In the genomic region with DNA sequence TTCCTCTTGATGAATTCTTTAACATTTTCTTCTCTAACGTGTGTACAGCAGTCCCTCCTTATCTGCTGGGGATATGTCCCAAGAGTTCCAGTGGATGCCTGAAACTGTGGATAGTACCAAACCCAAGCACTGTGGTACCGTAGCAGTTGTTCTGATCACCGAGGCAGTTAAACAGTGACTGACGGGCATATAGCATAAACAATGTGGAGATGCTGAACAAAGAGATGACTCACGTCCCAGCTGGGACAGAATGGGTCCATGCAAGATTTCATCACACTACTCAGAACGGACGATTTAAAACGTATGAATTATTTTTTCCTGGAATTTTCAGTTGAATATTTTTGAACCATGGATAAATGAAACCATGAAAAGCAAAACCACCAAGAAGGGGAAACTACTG, we compare ENCODE assay signal across 11 cellular contexts. TPM values are rescaled to one million over a fixed set of nuclear protein-coding genes. Genes with fewer than 3 reads are reported as not detected.
DNase-seq lines count a peak whose midpoint lies in the region; ATAC-seq and TF ChIP-seq lines count a peak whose summit lies in the region.
"Had no signal": no experiment of that assay in that cellular context is flagged by ENCODE, and none has a peak within 500 bp of the region (broad histone marks: within the 10 kb centered on the region; RNA-seq: fewer than 3 reads in every experiment).

No MANE protein-coding gene starts in this region.

- no peaks in the 10 kb centered on the region for H3K79me2 ChIP-seq in OCI-LY1 (ENCODE audit: insufficient read depth, low read length)
- H3K79me2 ChIP-seq: hepatocyte had no signal

- no peaks in the 10 kb centered on the region for H3K36me3 ChIP-seq in BLaER1 treated with 17β-estradiol and CSF1 and Interleukin-3, amounts not matched to agents 10 nM and 100 nM
- H3K36me3 ChIP-seq in OCI-LY1 (ENCODE audit: insufficient read depth, low read length) = no peaks in the 10 kb centered on the region
- H3K36me3 ChIP-seq: cardiac muscle cell had no signal

- H3K9ac ChIP-seq in BLaER1 treated with 17β-estradiol and CSF1 and Interleukin-3, amounts not matched to agents 10 nM and 100 nM = peak overlapping the region in 2 of 11 experiments; percentile 22 to 29; a peak in 2 of 22 replicates
- peak overlapping the region; percentile 83 for H3K9ac ChIP-seq in OCI-LY1 (ENCODE audit: low read length)

- peaks cover 17 to 94% (median 84%) of the 10 kb centered on the region in 10 experiments for H3K4me1 ChIP-seq in BLaER1 treated with 17β-estradiol and CSF1 and Interleukin-3, amounts not matched to agents 10 nM and 100 nM
- peaks cover 95% of the 10 kb centered on the region for H3K4me1 ChIP-seq in OCI-LY1 (ENCODE audit: insufficient read depth, low read length, severe bottlenecking)

- no peaks in the 10 kb centered on the region for H3K9me3 ChIP-seq in BLaER1 treated with 17β-estradiol and CSF1 and Interleukin-3, amounts not matched to agents 10 nM and 100 nM (replicated peaks in 1 of 11)
- H3K9me3 ChIP-seq in OCI-LY1 (ENCODE audit: low read length) = no peaks in the 10 kb centered on the region

- ATAC-seq in GM21786 (IDR thresholded peaks at IDR 0.05; ENCODE audit: unreplicated experiment) = peak; percentile 8

- H3K4me3 ChIP-seq in BLaER1 treated with 17β-estradiol and CSF1 and Interleukin-3, amounts not matched to agents 10 nM and 100 nM = no peak overlapping the region
- H3K4me3 ChIP-seq in OCI-LY1 (ENCODE audit: low read depth, low read length, poor library complexity, severe bottlenecking) (peak overlapping the region; percentile 5), fibroblast of mammary gland (ENCODE audit: control insufficient read depth, low read depth, low read length) (no peak overlapping the region)
- H3K4me3 ChIP-seq: cardiac muscle cell, hepatocyte had no signal

- H3F3A ChIP-seq in OCI-LY1 (ENCODE audit: insufficient read depth, low read length) = peaks cover 27% of the 10 kb centered on the region

- no peaks in the 10 kb centered on the region for H3K27me3 ChIP-seq in BLaER1 treated with 17β-estradiol and CSF1 and Interleukin-3, amounts not matched to agents 10 nM and 100 nM
- no peaks in the 10 kb centered on the region for H3K27me3 ChIP-seq in OCI-LY1 (ENCODE audit: insufficient read depth, low read length)
- H3K27me3 ChIP-seq: cardiac muscle cell, hepatocyte had no signal

- intact Hi-C loops in cardiac septum (cut with DNase I) = no loop called here

- peak overlapping the region; percentile 39 to 74 (median 61); a peak in 21 of 22 replicates for H3K4me2 ChIP-seq in BLaER1 treated with 17β-estradiol and CSF1 and Interleukin-3, amounts not matched to agents 10 nM and 100 nM
- peak overlapping the region; percentile 47 for H3K4me2 ChIP-seq in OCI-LY1 (ENCODE audit: low read length)
- H3K4me2 ChIP-seq: hepatocyte had no signal

- no peaks in the 10 kb centered on the region for H4K20me1 ChIP-seq in BLaER1 treated with 17β-estradiol and CSF1 and Interleukin-3, amounts not matched to agents 10 nM and 100 nM
- H4K20me1 ChIP-seq in OCI-LY1 (ENCODE audit: insufficient read depth, low read length) = no peaks in the 10 kb centered on the region

- H3K9me2 ChIP-seq in OCI-LY1 (ENCODE audit: low read depth, low read length) = no peaks in the 10 kb centered on the region

- peak overlapping the region in 8 of 11 experiments; percentile 10 to 67 (median 58); a peak in 16 of 22 replicates for H3K27ac ChIP-seq in BLaER1 treated with 17β-estradiol and CSF1 and Interleukin-3, amounts not matched to agents 10 nM and 100 nM
- H3K27ac ChIP-seq in OCI-LY1 (ENCODE audit: low read depth, low read length, poor library complexity, severe bottlenecking) = peak overlapping the region; percentile 100
- H3K27ac ChIP-seq: cardiac muscle cell, hepatocyte had no signal

- H2AFZ ChIP-seq in OCI-LY1 (ENCODE audit: low read length) = no peak overlapping the region
- H2AFZ ChIP-seq: hepatocyte had no signal

- peak; percentile 75 for DNase-seq in fibroblast of mammary gland (ENCODE audit: low read depth)
- DNase-seq in hippocampal formation (lab: John Stamatoyannopoulos, UW) = no peak
- no peak for DNase-seq in stimulated activated naive CD4-positive, alpha-beta T cell treated with Interleukin-2 at 50 U/mL for 16 hours (lab: John Stamatoyannopoulos, UW)
- no peak for DNase-seq in COR-L47 (lab: John Stamatoyannopoulos, UW)
- DNase-seq in cardiac septum (ENCODE audit: low spot score) = no peak
- DNase-seq: NCI-H1694 treated with DMSO at 0.1 percent for 48 hours had no signal

- TF ChIP-seq CTCF in OCI-LY1 (IDR thresholded peaks at IDR 0.05; ENCODE audit: low read length) (no peak), fibroblast of mammary gland (conservative IDR thresholded peaks at IDR 0.05; ENCODE audit: control insufficient read depth, insufficient read depth, low read depth, low read length) (no peak)

RNA-seq across cellular contexts. Expression of a gene that starts 54.5 kb away (rescaled TPM):
- total RNA-seq in cardiac septum = 22.8 TPM
